ENCODE assay signal across 34 cellular contexts in genomic region chr10:72595436-72595835, GRCh38.
"Had no signal": no experiment of that assay in that cellular context is flagged by ENCODE, and none has a peak within 500 bp of the region (broad histone marks: within the 10 kb centered on the region; RNA-seq: fewer than 3 reads in every experiment).

No MANE protein-coding gene starts in this region.

- H3K9me3 ChIP-seq: MG63 had no signal

- H3K27me3 ChIP-seq: MG63 had no signal

- H3K4me3 ChIP-seq: MG63 had no signal

- DNase-seq: Karpas-422, Kasumi-1, MG63, MM.1S, MV-4-11, NCI-H1048, NCI-H1092, NCI-H1092 treated with DMSO at 0.1 percent for 48 hours, NCI-H1105, NCI-H1105 treated with DMSO at 0.1 percent for 48 hours, NCI-H1417, NCI-H1417 treated with DMSO at 0.1 percent for 48 hours, NCI-H1436, NCI-H1436 treated with DMSO at 0.1 percent for 48 hours, NCI-H146, NCI-H1694, NCI-H1694 treated with DMSO at 0.1 percent for 48 hours, NCI-H187, NCI-H187 treated with DMSO at 0.1 percent for 48 hours, NCI-H1930, NCI-H2029, NCI-H2029 treated with DMSO at 0.1 percent for 48 hours, NCI-H2081, NCI-H2081 treated with DMSO at 0.1 percent for 48 hours, NCI-H2107, NCI-H2171, NCI-H2171 treated with DMSO at 0.1 percent for 48 hours, NCI-H2227 treated with DMSO at 0.1 percent for 48 hours, NCI-H226, NCI-H345, NCI-H446, NCI-H446 treated with DMSO at 0.1 percent for 48 hours, NCI-H510A, NCI-H510A treated with DMSO at 0.1 percent for 48 hours had no signal

- H3K36me3 ChIP-seq: MG63 had no signal
